Comparison of ENCODE assay signal across 1 cellular context in genomic region chr3:66083961-66084270, GRCh38.
TF ChIP-seq lines count a peak whose summit lies in the region.

No MANE protein-coding gene starts in this region.

TF ChIP-seq in SK-N-SH treated with all-trans-retinoic acid at 6 μM for 48 hours, 23 proteins besides CTCF, POLR2A, EP300 and RAD21 (continued from another document):
- TF ChIP-seq CREB5 (CRISPR knock-in tag; IDR thresholded peaks at IDR 0.05; ENCODE audit: low read depth): no peak
- TF ChIP-seq CSDC2 (CRISPR knock-in tag; IDR thresholded peaks at IDR 0.05): no peak
- no peak for TF ChIP-seq SNAI2 (CRISPR knock-in tag; IDR thresholded peaks at IDR 0.05)
